Comparison of ENCODE assay signal across 10 cellular contexts in genomic region chr11:22730319-22730718, GRCh38.
A peak's percentile ranks its signal among the peaks of the same experiment; 100 is the strongest.
DNase-seq lines count a peak whose midpoint lies in the region; ATAC-seq and TF ChIP-seq lines count a peak whose summit lies in the region.
"Had no signal": no experiment of that assay in that cellular context is flagged by ENCODE, and none has a peak within 500 bp of the region (broad histone marks: within the 10 kb centered on the region; RNA-seq: fewer than 3 reads in every experiment).

No MANE protein-coding gene starts in this region.

- H3K4me3 ChIP-seq in PC-9 (no peak overlapping the region), H7 (ENCODE audit: insufficient read depth, low read depth, low read length) (no peak overlapping the region)
- H3K4me3 ChIP-seq: colonic mucosa had no signal

- H3K27me3 ChIP-seq in PC-9 (ENCODE audit: insufficient read depth, low read depth) (no peaks in the 10 kb centered on the region), H7 (ENCODE audit: control insufficient read depth, insufficient read depth, low read length) (no peaks in the 10 kb centered on the region)
- H3K27me3 ChIP-seq: colonic mucosa had no signal

- no peak overlapping the region for H3K4me3 Mint-ChIP-seq in naive thymus-derived CD8-positive, alpha-beta T cell

- no peaks in the 10 kb centered on the region; the same call in 1 of the 2 replicates for H3K9me2 ChIP-seq in PC-9 (ENCODE audit: insufficient read depth)

- no peaks in the 10 kb centered on the region for H3K79me2 ChIP-seq in PC-9 (ENCODE audit: low read depth)

- H3K27ac Mint-ChIP-seq in naive thymus-derived CD8-positive, alpha-beta T cell: no peak overlapping the region

- DNase-seq in NCI-H2227 (lab: John Stamatoyannopoulos, UW; ENCODE audit: unreplicated experiment) (peak; percentile 19), NCI-H2227 treated with DMSO at 0.1 percent for 48 hours (lab: John Stamatoyannopoulos, UW) (no peak), PC-9 (no peak), EL (no peak), ecto neural progenitor cell (ENCODE audit: low spot score) (no peak), H7 (no peak)
- DNase-seq in naive thymus-derived CD8-positive, alpha-beta T cell: peak in 4 of 10 donors; percentile 2 to 41 (median 32)
- DNase-seq: colonic mucosa, HCEC 1CT had no signal

- H3K36me3 Mint-ChIP-seq in naive thymus-derived CD8-positive, alpha-beta T cell: no peaks in the 10 kb centered on the region

- H2AFZ ChIP-seq in PC-9: no peak overlapping the region

- H3K9me3 Mint-ChIP-seq in naive thymus-derived CD8-positive, alpha-beta T cell: no peaks in the 10 kb centered on the region

- H3K36me3 ChIP-seq in PC-9 (ENCODE audit: low read depth) (no peaks in the 10 kb centered on the region), H7 (replicated peaks; ENCODE audit: control insufficient read depth, insufficient read depth, low read length) (no peaks in the 10 kb centered on the region)
- H3K36me3 ChIP-seq: colonic mucosa had no signal

- H3K27ac ChIP-seq in PC-9: no peak overlapping the region
- H3K27ac ChIP-seq: colonic mucosa had no signal

- peaks cover 0 to 3% (median 0%) of the 10 kb centered on the region in 5 donors for H3K27me3 Mint-ChIP-seq in naive thymus-derived CD8-positive, alpha-beta T cell

- no peaks in the 10 kb centered on the region for H3K4me1 ChIP-seq in PC-9 (replicated peaks; ENCODE audit: insufficient read depth)
- H3K4me1 ChIP-seq: colonic mucosa had no signal

- intact Hi-C loops in PC-9 (cut with micrococcal nuclease; ENCODE audit: unreplicated experiment): no loop called here

- no peaks in the 10 kb centered on the region for H3K4me1 Mint-ChIP-seq in naive thymus-derived CD8-positive, alpha-beta T cell

- no TSS peak for BruUV-seq in PC-9 (replicated peaks; lab: Mats Ljungman, UMichigan)

- CTCF ChIA-PET in PC-9 (lab: Charles Lee): no interaction called here

- no peaks in the 10 kb centered on the region for H4K20me1 ChIP-seq in PC-9 (ENCODE audit: insufficient read depth)

- POLR2A ChIA-PET in PC-9 (lab: Charles Lee; ENCODE audit: unreplicated experiment): no interaction called here
- POLR2A ChIA-PET in naive thymus-derived CD8-positive, alpha-beta T cell (lab: Charles Lee): no interaction called here

- no peaks in the 10 kb centered on the region; the same call in 1 of the 2 replicates for H3K9me3 ChIP-seq in PC-9 (ENCODE audit: insufficient read depth, low read depth)
- H3K9me3 ChIP-seq: colonic mucosa had no signal

- no peaks in the 10 kb centered on the region for H3F3A ChIP-seq in PC-9 (ENCODE audit: insufficient read depth, low read depth)

- peak; percentile 40; the same call in 1 of the 2 replicates for TF ChIP-seq CTCF in PC-9 (conservative IDR thresholded peaks at IDR 0.05)

- H3K4me2 ChIP-seq in PC-9: no peak overlapping the region

- ATAC-seq in HG03139 (IDR thresholded peaks at IDR 0.05; ENCODE audit: unreplicated experiment): peak; percentile 75
- ATAC-seq in naive thymus-derived CD8-positive, alpha-beta T cell: peak; percentile 35 to 52
